In genomic region chr6:141914646-141915045, GRCh38 we compare ENCODE assay signal across 23 cellular contexts.
DNase-seq lines count a peak whose midpoint lies in the region; ATAC-seq, FAIRE-seq and TF ChIP-seq lines count a peak whose summit lies in the region.
"Had no signal": no experiment of that assay in that cellular context is flagged by ENCODE, and none has a peak within 500 bp of the region (broad histone marks: within the 10 kb centered on the region; RNA-seq: fewer than 3 reads in every experiment).

No MANE protein-coding gene starts in this region.

- peaks cover 6% of the 10 kb centered on the region for H3K4me1 Mint-ChIP-seq in progenitor cell of endocrine pancreas (ENCODE audit: low read depth)
- H3K4me1 Mint-ChIP-seq in activated T-cell treated with anti-CD3 and anti-CD28 coated beads, Interleukin-2, amount 50 U/mL, for 72 hours (ENCODE audit: low read depth): no peaks in the 10 kb centered on the region
- H3K4me1 Mint-ChIP-seq: CD14-positive monocyte, IgD-negative memory B cell had no signal

- no peak for TF ChIP-seq CTCF in PC-3 (conservative IDR thresholded peaks at IDR 0.05; ENCODE audit: low read depth, low read length)
- TF ChIP-seq CTCF in epithelial cell of esophagus (IDR thresholded peaks at IDR 0.05; ENCODE audit: insufficient read depth, low read depth, low read length, missing control alignments): no peak
- TF ChIP-seq CTCF in progenitor cell of endocrine pancreas (IDR thresholded peaks at IDR 0.05; ENCODE audit: unreplicated experiment): no peak

- H2AFZ ChIP-seq in PC-3 (ENCODE audit: low read length): no peak overlapping the region

- CTCF ChIA-PET in PC-3 (lab: Charles Lee): no interaction called here

- no TSS peak for BruUV-seq in PC-3 (replicated peaks; lab: Mats Ljungman, UMichigan)

- POLR2A ChIA-PET in PC-3 (lab: Charles Lee; ENCODE audit: unreplicated experiment): no interaction called here

- no peaks in the 10 kb centered on the region for H3K36me3 Mint-ChIP-seq in progenitor cell of endocrine pancreas (ENCODE audit: insufficient read depth)
- no peaks in the 10 kb centered on the region for H3K36me3 Mint-ChIP-seq in activated T-cell treated with anti-CD3 and anti-CD28 coated beads, Interleukin-2, amount 50 U/mL, for 72 hours (ENCODE audit: insufficient read depth in 2 of 2)
- H3K36me3 Mint-ChIP-seq: CD14-positive monocyte; CD8-positive, alpha-beta T cell; IgD-negative memory B cell had no signal

- H3K27ac Mint-ChIP-seq in progenitor cell of endocrine pancreas: peak overlapping the region; percentile 31
- H3K27ac Mint-ChIP-seq in activated T-cell treated with anti-CD3 and anti-CD28 coated beads, Interleukin-2, amount 50 U/mL, for 72 hours: no peak overlapping the region
- H3K27ac Mint-ChIP-seq: CD14-positive monocyte; CD8-positive, alpha-beta T cell; H9; IgD-negative memory B cell had no signal

- H3K9me2 ChIP-seq in PC-3 (replicated peaks; ENCODE audit: low read length): no peaks in the 10 kb centered on the region

- no peak overlapping the region for H3K27ac ChIP-seq in PC-3 (ENCODE audit: low read length)
- H3K27ac ChIP-seq: BLaER1 had no signal

- H3K4me1 ChIP-seq in PC-3 (ENCODE audit: insufficient read depth, low read length): no peaks in the 10 kb centered on the region
- H3K4me1 ChIP-seq: BLaER1 had no signal

- H4K20me1 ChIP-seq in PC-3 (ENCODE audit: low read length): no peaks in the 10 kb centered on the region
- H4K20me1 ChIP-seq: BLaER1 had no signal

- H3K79me2 ChIP-seq in PC-3 (ENCODE audit: low read length): no peaks in the 10 kb centered on the region

- no peaks in the 10 kb centered on the region for H3K27me3 Mint-ChIP-seq in progenitor cell of endocrine pancreas
- no peaks in the 10 kb centered on the region for H3K27me3 Mint-ChIP-seq in activated T-cell treated with anti-CD3 and anti-CD28 coated beads, Interleukin-2, amount 50 U/mL, for 72 hours (ENCODE audit: low read depth)
- H3K27me3 Mint-ChIP-seq: IgD-negative memory B cell had no signal

- DNase-seq in HPDE6-E6E7 (ENCODE audit: extremely low spot score) (peak; percentile 35), PC-3 (peak; percentile 3), epithelial cell of esophagus (ENCODE audit: low read depth) (peak; percentile 74), progenitor cell of endocrine pancreas (ENCODE audit: low spot score, unreplicated experiment) (no peak), GM12891 (ENCODE audit: insufficient read length, low spot score) (no peak), NCI-H2227 treated with DMSO at 0.1 percent for 48 hours (lab: John Stamatoyannopoulos, UW) (no peak)
- no peak for DNase-seq in activated T-cell treated with anti-CD3 and anti-CD28 coated beads, Interleukin-2, amount 50 U/mL, for 72 hours
- DNase-seq: 8988T; Calu3; CD8-positive, alpha-beta T cell; DMS53; DND-41; H9; KG1 had no signal

- intact Hi-C loops in PC-3 (cut with micrococcal nuclease): no loop called here

- TF ChIP-seq POLR2A in GM12891 (IDR thresholded peaks at IDR 0.05; ENCODE audit: low read depth, low read length): no peak

- no peaks in the 10 kb centered on the region for H3K36me3 ChIP-seq in PC-3 (ENCODE audit: low read depth, low read length)
- H3K36me3 ChIP-seq: BLaER1 had no signal

- no peak overlapping the region for H3K9ac ChIP-seq in PC-3 (ENCODE audit: low read length)
- H3K9ac ChIP-seq: BLaER1 had no signal

- H3K27me3 ChIP-seq in PC-3 (ENCODE audit: low read length): no peaks in the 10 kb centered on the region
- H3K27me3 ChIP-seq: BLaER1 had no signal

- no peak overlapping the region for H3K4me2 ChIP-seq in PC-3 (ENCODE audit: low read length)
- H3K4me2 ChIP-seq: BLaER1 had no signal

- H3K4me3 ChIP-seq in PC-3 (ENCODE audit: low read length) (no peak overlapping the region), epithelial cell of esophagus (ENCODE audit: low read length) (no peak overlapping the region)
- H3K4me3 ChIP-seq: BLaER1 had no signal

- no peak for FAIRE-seq in GM12891 (lab: Jason Lieb, UNC)
- FAIRE-seq: G401.6, GM12892, GM18507, H1, HTR-8/SVneo had no signal

- H3K9me3 ChIP-seq in PC-3 (ENCODE audit: low read length): no peaks in the 10 kb centered on the region
- H3K9me3 ChIP-seq: BLaER1 had no signal

- H3F3A ChIP-seq in PC-3 (ENCODE audit: low read length, unreplicated experiment): no peaks in the 10 kb centered on the region

- ATAC-seq in PC-3 (no peak; the same call in 1 of the 2 replicates), GM21390 (IDR thresholded peaks at IDR 0.05; ENCODE audit: unreplicated experiment) (no peak)
- no peak for ATAC-seq in activated T-cell treated with anti-CD3 and anti-CD28 coated beads, Interleukin-2, amount 50 U/mL, for 72 hours (replicated peaks in 1 of 2)
- ATAC-seq: CD8-positive, alpha-beta T cell had no signal

- H3K4me3 Mint-ChIP-seq in progenitor cell of endocrine pancreas (ENCODE audit: low read depth): no peak overlapping the region
- H3K4me3 Mint-ChIP-seq in activated T-cell treated with anti-CD3 and anti-CD28 coated beads, Interleukin-2, amount 50 U/mL, for 72 hours: no peak overlapping the region
- H3K4me3 Mint-ChIP-seq: CD14-positive monocyte; CD8-positive, alpha-beta T cell; H9; IgD-negative memory B cell had no signal

- H3K9me3 Mint-ChIP-seq in progenitor cell of endocrine pancreas (ENCODE audit: low read depth): no peaks in the 10 kb centered on the region
- peaks cover 0 to 2% of the 10 kb centered on the region in 2 donors for H3K9me3 Mint-ChIP-seq in activated T-cell treated with anti-CD3 and anti-CD28 coated beads, Interleukin-2, amount 50 U/mL, for 72 hours
- H3K9me3 Mint-ChIP-seq: IgD-negative memory B cell had no signal

TF ChIP-seq in GM12891, 5 proteins besides CTCF, POLR2A, EP300 and RAD21:
- TF ChIP-seq POLR2AphosphoS5 (IDR thresholded peaks at IDR 0.05; ENCODE audit: low read depth, low read length): no peak
- no peak for TF ChIP-seq TAF1 (IDR thresholded peaks at IDR 0.05; ENCODE audit: low read depth, low read length)
- no peak for TF ChIP-seq POU2F2 (IDR thresholded peaks at IDR 0.05; ENCODE audit: low read depth, low read length)
- TF ChIP-seq PAX5 (IDR thresholded peaks at IDR 0.05; ENCODE audit: insufficient read depth, low read length, severe bottlenecking): no peak
- TF ChIP-seq SPI1 (IDR thresholded peaks at IDR 0.05; ENCODE audit: low read depth, low read length): no peak

Comparison
In these comparisons a context has a peak if more than half of its experiments do, and no peak if none do; other contexts are left out.
1. DNase-seq: peak in HPDE6-E6E7 (single experiment), PC-3 (single experiment) and epithelial cell of esophagus (single experiment); none in progenitor cell of endocrine pancreas (single experiment), GM12891 (single experiment), NCI-H2227 treated with DMSO at 0.1 percent for 48 hours (single experiment) and activated T-cell treated with anti-CD3 and anti-CD28 coated beads, Interleukin-2, amount 50 U/mL, for 72 hours (0 of 2).